ENCODE assay signal across 11 cellular contexts in genomic region chr2:165406053-165406628, GRCh38.
DNase-seq lines count a peak whose midpoint lies in the region; ATAC-seq and TF ChIP-seq lines count a peak whose summit lies in the region.
"Had no signal": no experiment of that assay in that cellular context is flagged by ENCODE, and none has a peak within 500 bp of the region (broad histone marks: within the 10 kb centered on the region; RNA-seq: fewer than 3 reads in every experiment).

No MANE protein-coding gene starts in this region.

- H3K9me3 Mint-ChIP-seq in glutamatergic neuron (ENCODE audit: unreplicated experiment), result no peaks in the 10 kb centered on the region

- H3K4me3 Mint-ChIP-seq in glutamatergic neuron (ENCODE audit: unreplicated experiment), result no peak overlapping the region

- H3K9ac ChIP-seq in adipocyte (ENCODE audit: low read length), result no peak overlapping the region

- H3K36me3 Mint-ChIP-seq in glutamatergic neuron (ENCODE audit: unreplicated experiment), result no peaks in the 10 kb centered on the region

- no peaks in the 10 kb centered on the region for H3K27me3 Mint-ChIP-seq in glutamatergic neuron (ENCODE audit: unreplicated experiment)
- H3K27me3 Mint-ChIP-seq: progenitor cell of endocrine pancreas had no signal

- no peaks in the 10 kb centered on the region for H3K4me1 ChIP-seq in adipocyte (ENCODE audit: control insufficient read depth, insufficient read depth, low read length)

- H3K27me3 ChIP-seq in adipocyte (replicated peaks; ENCODE audit: control insufficient read depth, insufficient read depth, low read length), result no peaks in the 10 kb centered on the region
- H3K27me3 ChIP-seq: Peyer's patch had no signal

- H3K36me3 ChIP-seq in adipocyte (ENCODE audit: control insufficient read depth, insufficient read depth, low read length, severe bottlenecking), result no peaks in the 10 kb centered on the region
- H3K36me3 ChIP-seq: Peyer's patch had no signal

- H3K4me3 ChIP-seq in adipocyte (ENCODE audit: low read length), result no peak overlapping the region
- H3K4me3 ChIP-seq: Peyer's patch had no signal

- no peak for TF ChIP-seq CTCF in glutamatergic neuron (IDR thresholded peaks at IDR 0.05; ENCODE audit: partially characterized antibody, unreplicated experiment)

- H3K4me1 Mint-ChIP-seq in glutamatergic neuron (ENCODE audit: low read depth, unreplicated experiment), result peaks cover 6% of the 10 kb centered on the region

- intact Hi-C loops in left cardiac atrium (cut with DNase I), result loop anchor here in 1 of 2 donors (10.0 kb wide), 1 partner anchor 479 kb away; no protein-coding TSS in a partner anchor

- ATAC-seq in left cardiac atrium (no peak), GM19351 (IDR thresholded peaks at IDR 0.05; ENCODE audit: unreplicated experiment) (no peak)

- H3K9me3 ChIP-seq in adipocyte (ENCODE audit: control insufficient read depth, low read length), result no peaks in the 10 kb centered on the region
- H3K9me3 ChIP-seq: Peyer's patch had no signal

- peak; percentile 95 for DNase-seq in DMS 273 (lab: John Stamatoyannopoulos, UW; ENCODE audit: unreplicated experiment)
- peak; percentile 43 for DNase-seq in NCI-H146 (lab: John Stamatoyannopoulos, UW)
- peak; percentile 37 for DNase-seq in adipocyte (ENCODE audit: low read depth)
- peak; percentile 73 for DNase-seq in islet precursor cell
- DNase-seq in left cardiac atrium, result no peak
- DNase-seq in DMS79 (lab: John Stamatoyannopoulos, UW), result no peak
- no peak for DNase-seq in glutamatergic neuron
- DNase-seq: MV-4-11, Peyer's patch had no signal

- H3K27ac Mint-ChIP-seq in glutamatergic neuron (ENCODE audit: unreplicated experiment), result no peak overlapping the region
- H3K27ac Mint-ChIP-seq: progenitor cell of endocrine pancreas had no signal

Comparison
In these comparisons a context has a peak if more than half of its experiments do, and no peak if none do; other contexts are left out.
1. DNase-seq: peak in DMS 273 (single experiment), NCI-H146 (single experiment), adipocyte (single experiment) and islet precursor cell (single experiment); none in left cardiac atrium (single experiment), DMS79 (single experiment) and glutamatergic neuron (single experiment).